ENCODE assay signal across 9 cellular contexts in genomic region chr11:32259641-32260081, GRCh38.
A peak's percentile ranks its signal among the peaks of the same experiment; 100 is the strongest.
DNase-seq lines count a peak whose midpoint lies in the region; ATAC-seq and TF ChIP-seq lines count a peak whose summit lies in the region.
"Had no signal": no experiment of that assay in that cellular context is flagged by ENCODE, and none has a peak within 500 bp of the region (broad histone marks: within the 10 kb centered on the region; RNA-seq: fewer than 3 reads in every experiment).

No MANE protein-coding gene starts in this region.

- no peaks in the 10 kb centered on the region for H3K36me3 Mint-ChIP-seq in CD8-positive, alpha-beta memory T cell
- peaks cover 3% of the 10 kb centered on the region for H3K36me3 Mint-ChIP-seq in progenitor cell of endocrine pancreas (ENCODE audit: insufficient read depth)
- H3K36me3 Mint-ChIP-seq: activated naive CD4-positive, alpha-beta T cell treated with anti-CD3 and anti-CD28 coated beads, Interleukin-2, amount 50 U/mL, for 72 hours had no signal

- peaks cover 3 to 29% of the 10 kb centered on the region in 2 donors for H3K27me3 Mint-ChIP-seq in CD8-positive, alpha-beta memory T cell
- no peaks in the 10 kb centered on the region for H3K27me3 Mint-ChIP-seq in progenitor cell of endocrine pancreas

- TF ChIP-seq CTCF in progenitor cell of endocrine pancreas (IDR thresholded peaks at IDR 0.05; ENCODE audit: unreplicated experiment), result no peak

- H3K4me1 ChIP-seq in CD8-positive, alpha-beta memory T cell (ENCODE audit: insufficient read depth, low read length), result no peaks in the 10 kb centered on the region

- peak; percentile 91 for DNase-seq in DMS 273 (lab: John Stamatoyannopoulos, UW; ENCODE audit: unreplicated experiment)
- peak; percentile 12 for DNase-seq in SKM-1 treated with dmso at 0.1 percent for 144 hours (lab: John Stamatoyannopoulos, UW; ENCODE audit: unreplicated experiment)
- peak; percentile 45 for DNase-seq in skeletal muscle cell (ENCODE audit: low read depth)
- DNase-seq in CD8-positive, alpha-beta memory T cell, result no peak
- DNase-seq in progenitor cell of endocrine pancreas (ENCODE audit: low spot score, unreplicated experiment), result no peak
- no peak for DNase-seq in foreskin melanocyte

- H3K27me3 ChIP-seq in CD8-positive, alpha-beta memory T cell (ENCODE audit: insufficient read depth, low read length, poor library complexity, severe bottlenecking), result no peaks in the 10 kb centered on the region

- no peaks in the 10 kb centered on the region for H3K9me3 ChIP-seq in CD8-positive, alpha-beta memory T cell (ENCODE audit: low read length)

- H3K4me3 ChIP-seq in skeletal muscle cell (ENCODE audit: low read depth, low read length), result no peak overlapping the region
- H3K4me3 ChIP-seq in CD8-positive, alpha-beta memory T cell (ENCODE audit: low read length), result no peak overlapping the region

- CTCF ChIA-PET in CD8-positive, alpha-beta memory T cell (lab: Charles Lee), result no interaction called here

- H3K36me3 ChIP-seq in CD8-positive, alpha-beta memory T cell (ENCODE audit: insufficient read depth, low read length), result no peaks in the 10 kb centered on the region

- H3K9me3 Mint-ChIP-seq in CD8-positive, alpha-beta memory T cell, result no peaks in the 10 kb centered on the region
- H3K9me3 Mint-ChIP-seq in progenitor cell of endocrine pancreas (ENCODE audit: low read depth), result peaks cover 4% of the 10 kb centered on the region

- ATAC-seq in GM19324 (IDR thresholded peaks at IDR 0.05; ENCODE audit: low FRiP score, unreplicated experiment) (peak; percentile 94), HG03135 (IDR thresholded peaks at IDR 0.05; ENCODE audit: unreplicated experiment) (peak; percentile 76)

- H3K4me1 Mint-ChIP-seq in CD8-positive, alpha-beta memory T cell, result no peaks in the 10 kb centered on the region
- H3K4me1 Mint-ChIP-seq in progenitor cell of endocrine pancreas (ENCODE audit: low read depth), result peaks cover 7% of the 10 kb centered on the region

- H3K27ac ChIP-seq in CD8-positive, alpha-beta memory T cell (ENCODE audit: low read depth, low read length), result no peak overlapping the region

- H3K27ac Mint-ChIP-seq in CD8-positive, alpha-beta memory T cell, result no peak overlapping the region
- no peak overlapping the region for H3K27ac Mint-ChIP-seq in progenitor cell of endocrine pancreas
- H3K27ac Mint-ChIP-seq: activated naive CD4-positive, alpha-beta T cell treated with anti-CD3 and anti-CD28 coated beads, Interleukin-2, amount 50 U/mL, for 72 hours had no signal

- no peak overlapping the region for H3K4me3 Mint-ChIP-seq in CD8-positive, alpha-beta memory T cell
- H3K4me3 Mint-ChIP-seq in progenitor cell of endocrine pancreas (ENCODE audit: low read depth), result no peak overlapping the region

- POLR2A ChIA-PET in CD8-positive, alpha-beta memory T cell (lab: Charles Lee), result no interaction called here

Comparison
In these comparisons a context has a peak if more than half of its experiments do, and no peak if none do; other contexts are left out.
1. DNase-seq: peak in DMS 273 (single experiment), SKM-1 treated with dmso at 0.1 percent for 144 hours (single experiment) and skeletal muscle cell (single experiment); none in CD8-positive, alpha-beta memory T cell (0 of 5), progenitor cell of endocrine pancreas (single experiment) and foreskin melanocyte (single experiment).